ENCODE assay signal across 23 cellular contexts in genomic region chr6:157604816-157605215, GRCh38.
"Had no signal": no experiment of that assay in that cellular context is flagged by ENCODE, and none has a peak within 500 bp of the region (broad histone marks: within the 10 kb centered on the region; RNA-seq: fewer than 3 reads in every experiment).

No MANE protein-coding gene starts in this region.

- H3K9me3 ChIP-seq: gastrocnemius medialis, ovary, prostate gland had no signal

- H3K79me2 ChIP-seq: hepatocyte had no signal

- H3K27me3 ChIP-seq: gastrocnemius medialis, hepatocyte, ovary had no signal

- H3K4me1 ChIP-seq: gastrocnemius medialis, prostate gland had no signal

- H3K27ac ChIP-seq: gastrocnemius medialis, hepatocyte, ovary, prostate gland had no signal

- H3K36me3 ChIP-seq: gastrocnemius medialis, ovary, prostate gland had no signal

- H3K4me3 ChIP-seq: gastrocnemius medialis, hepatocyte, ovary, prostate gland had no signal

- H2AFZ ChIP-seq: hepatocyte had no signal

- DNase-seq: activated CD4-positive, alpha-beta memory T cell treated with anti-CD3 and anti-CD28 coated beads for 36 hours; activated CD4-positive, alpha-beta T cell treated with anti-CD3 and anti-CD28 coated beads, Interleukin-2, amount 10 ng/mL, durations not matched to agents 24 days and 14 days; activated CD4-positive, CD25-positive, alpha-beta regulatory T cell treated with anti-CD3 and anti-CD28 coated beads, Interleukin-2, amount 50 U/mL, for 72 hours; activated CD8-positive, alpha-beta memory T cell treated with anti-CD3 and anti-CD28 coated beads, Interleukin-2, amount 50 U/mL, for 4 hours; activated naive CD4-positive, alpha-beta T cell treated with anti-CD3 and anti-CD28 coated beads for 36 hours; activated naive CD8-positive, alpha-beta T cell treated with anti-CD3 and anti-CD28 coated beads for 36 hours; activated T-cell treated with anti-CD3 and anti-CD28 coated beads, Interleukin-2, amount 50 U/mL, for 1 hour; amniotic stem cell; gastrocnemius medialis; glutamatergic neuron; kidney; left colon; mammary epithelial cell; naive thymus-derived CD4-positive, alpha-beta T cell; ovary; retina; small intestine; stimulated activated CD4-positive, alpha-beta T cell treated with anti-CD3 and anti-CD28 coated beads, Interleukin-4, amount 100 ng/mL, for 24 hours; stimulated activated naive CD8-positive, alpha-beta T cell treated with anti-CD3 and anti-CD28 coated beads, Interleukin-15, amount 100 ng/mL, for 72 hours; substantia nigra; T-helper 2 cell had no signal

- H3K4me2 ChIP-seq: hepatocyte had no signal
